ENCODE assay signal across 17 cellular contexts in genomic region chr5:63439537-63439936, GRCh38.
"Had no signal": no experiment of that assay in that cellular context is flagged by ENCODE, and none has a peak within 500 bp of the region (broad histone marks: within the 10 kb centered on the region; RNA-seq: fewer than 3 reads in every experiment).

No MANE protein-coding gene starts in this region.

- H3K4me1 ChIP-seq: breast epithelium, esophagus squamous epithelium, psoas muscle, spleen, transverse colon had no signal

- H3K27ac ChIP-seq: breast epithelium, esophagus squamous epithelium, psoas muscle, spleen, transverse colon had no signal

- DNase-seq: activated CD4-positive, alpha-beta T cell treated with anti-CD3 and anti-CD28 coated beads, Interleukin-2, amount 50 U/mL, for 48 hours; activated CD4-positive, CD25-positive, alpha-beta regulatory T cell treated with anti-CD3 and anti-CD28 coated beads, Interleukin-2, amount 50 U/mL, for 72 hours; activated naive CD8-positive, alpha-beta T cell treated with anti-CD3 and anti-CD28 coated beads, Interleukin-2, amount 10 ng/mL, durations not matched to agents 7 days and 5 days; activated T-cell treated with anti-CD3 and anti-CD28 coated beads, Interleukin-2, amount 50 U/mL, for 4 hours; aorta; esophagus squamous epithelium; foreskin fibroblast; kidney glomerular epithelial cell; mucosa of descending colon; natural killer cell; psoas muscle; spleen; stimulated activated CD4-positive, alpha-beta T cell treated with anti-CD3 and anti-CD28 coated beads, Interleukin-2, amount 100 ng/mL, for 24 hours; stimulated activated naive B cell treated with anti-CD40 and anti-IgM and Interleukin-4, amounts not matched to agents 10 μg/mL and 1 μg/mL and 100 μg/mL, for 72 hours; transverse colon had no signal

- H3K9me3 ChIP-seq: breast epithelium, esophagus squamous epithelium, psoas muscle, transverse colon had no signal

- ATAC-seq: activated T-cell treated with anti-CD3 and anti-CD28 coated beads, Interleukin-2, amount 50 U/mL, for 4 hours; mucosa of descending colon; natural killer cell; psoas muscle; sciatic nerve; stimulated activated naive B cell treated with anti-CD40 and anti-IgM and Interleukin-4, amounts not matched to agents 10 μg/mL and 1 μg/mL and 100 μg/mL, for 72 hours had no signal

- H3K36me3 ChIP-seq: breast epithelium, esophagus squamous epithelium, spleen, transverse colon had no signal

- H3K27me3 ChIP-seq: breast epithelium, esophagus squamous epithelium, spleen, transverse colon had no signal

- H3K4me3 ChIP-seq: breast epithelium, esophagus squamous epithelium, mucosa of descending colon, psoas muscle, spleen, transverse colon had no signal
